In genomic region chr6:116111552-116112528, GRCh38 we compare ENCODE assay signal across 8 cellular contexts. TPM values are rescaled to one million over a fixed set of nuclear protein-coding genes. Genes with fewer than 3 reads are reported as not detected.
DNase-seq lines count a peak whose midpoint lies in the region; ATAC-seq and TF ChIP-seq lines count a peak whose summit lies in the region.

No MANE protein-coding gene starts in this region.

- no peak overlapping the region for H3K27ac ChIP-seq in thoracic aorta

- no peaks in the 10 kb centered on the region for H3K27me3 ChIP-seq in thoracic aorta (replicated peaks; ENCODE audit: insufficient read depth)

- H3K4me1 ChIP-seq in thoracic aorta (ENCODE audit: control insufficient read depth in 1 of 2, low read depth in 2 of 2): peaks cover 2 to 16% of the 10 kb centered on the region in 2 donors

- H3K4me3 ChIP-seq in thoracic aorta: no peak overlapping the region

- H3K9me3 ChIP-seq in thoracic aorta: no peaks in the 10 kb centered on the region

- ATAC-seq in GM19351 (IDR thresholded peaks at IDR 0.05; ENCODE audit: unreplicated experiment) (peak; percentile 84), HG03432 (IDR thresholded peaks at IDR 0.05; ENCODE audit: unreplicated experiment) (peak; percentile 86), thoracic aorta (ENCODE audit: insufficient number of reproducible peaks, low FRiP score, low read depth) (no peak)

- DNase-seq in NCI-H345 (lab: John Stamatoyannopoulos, UW): peak; percentile 1
- no peak for DNase-seq in NCI-H345 treated with DMSO at 0.1 percent for 48 hours (lab: John Stamatoyannopoulos, UW; ENCODE audit: unreplicated experiment)
- DNase-seq in SK-MEL-5 (ENCODE audit: low read depth, low spot score): peak; percentile 74
- DNase-seq in germinal center (ENCODE audit: low spot score): peak; percentile 21
- DNase-seq in thoracic aorta (ENCODE audit: low spot score): no peak
- DNase-seq in activated CD8-positive, alpha-beta memory T cell treated with anti-CD3 and anti-CD28 coated beads, Interleukin-2, amount 50 U/mL, for 4 hours: no peak

- H3K36me3 ChIP-seq in thoracic aorta: peaks cover 32% of the 10 kb centered on the region

- peak; percentile 19 for TF ChIP-seq CTCF in thoracic aorta (IDR thresholded peaks at IDR 0.05)

- in situ Hi-C loops in SK-MEL-5 (cut with HindIII; ENCODE audit: low pct_unique_long_range_greater_than_20kb, low sequenced_read_pairs): no loop called here

RNA-seq across cellular contexts. Expression of gene NT5DC1, which starts 11.2 kb away (rescaled TPM):
- 37.7 and 37.9 TPM in 2 replicates for total RNA-seq in SK-MEL-5 (2014; rRNA removed; shearing (Covaris generic))
- 46.7 and 51.9 TPM in 2 replicates for polyA plus RNA-seq in SK-MEL-5 (2015; cell fraction: cytosol; rRNA removed)
- polyA plus RNA-seq in SK-MEL-5 (2015; cell fraction: nucleus; rRNA removed): 241 and 242 TPM in 2 replicates
- total RNA-seq in thoracic aorta: 10 to 100 TPM; 15.4 to 25.0 TPM

RNA-seq across cellular contexts. Expression of gene COL10A1, which starts 14.1 kb away (rescaled TPM):
- total RNA-seq in SK-MEL-5 (2014; rRNA removed; shearing (Covaris generic)): not detected in 2 replicates
- polyA plus RNA-seq in SK-MEL-5 (2015; cell fraction: cytosol; rRNA removed): not detected in 2 replicates
- polyA plus RNA-seq in SK-MEL-5 (2015; cell fraction: nucleus; rRNA removed): not detected in 2 replicates
- total RNA-seq in thoracic aorta: under 1 TPM in 1 of 2 donors, not detected in 1; 0.92 TPM

RNA-seq across cellular contexts. Expression of gene FRK, which starts 51.1 kb away (rescaled TPM):
- total RNA-seq in SK-MEL-5 (2014; rRNA removed; shearing (Covaris generic)): 1.8 and 1.9 TPM in 2 replicates
- polyA plus RNA-seq in SK-MEL-5 (2015; cell fraction: cytosol; rRNA removed): 1.1 and 1.4 TPM in 2 replicates
- polyA plus RNA-seq in SK-MEL-5 (2015; cell fraction: nucleus; rRNA removed): 1.3 and 1.5 TPM in 2 replicates
- total RNA-seq in thoracic aorta: 10 to 100 TPM; 16.0 to 20.0 TPM

Comparison
In these comparisons a context has a peak if more than half of its experiments do, and no peak if none do; other contexts are left out.
1. DNase-seq: peak in NCI-H345 (single experiment), SK-MEL-5 (single experiment) and germinal center (single experiment); none in NCI-H345 treated with DMSO at 0.1 percent for 48 hours (single experiment), thoracic aorta (single experiment) and activated CD8-positive, alpha-beta memory T cell treated with anti-CD3 and anti-CD28 coated beads, Interleukin-2, amount 50 U/mL, for 4 hours (single experiment).